Comparison of ENCODE assay signal across 2 cellular contexts in genomic region chr22:24067587-24068376, GRCh38.
TF ChIP-seq lines count a peak whose summit lies in the region.

No MANE protein-coding gene starts in this region.

TF ChIP-seq in liver, 16 proteins besides CTCF, POLR2A, EP300 and RAD21:
- TF ChIP-seq EGR1 (IDR thresholded peaks at IDR 0.05; ENCODE audit: low read depth in 2 of 2) (no peak), TAF1 (conservative IDR thresholded peaks at IDR 0.05) (no peak), HNF4G (IDR thresholded peaks at IDR 0.05) (peak; percentile 85), ATF3 (IDR thresholded peaks at IDR 0.05) (no peak), GABPA (IDR thresholded peaks at IDR 0.05 in 1 of 2, conservative IDR thresholded peaks at IDR 0.05 in 1 of 2) (peak in 1 of 2 donors; percentile 33), NR2F2 (IDR thresholded peaks at IDR 0.05) (no peak), RXRA (IDR thresholded peaks at IDR 0.05) (peak; percentile 77 to 82), YY1 (IDR thresholded peaks at IDR 0.05) (peak; percentile 49), HNF4A (conservative IDR thresholded peaks at IDR 0.05) (peak; percentile 95 to 96), JUND (IDR thresholded peaks at IDR 0.05) (peak; percentile 63 to 70), MAX (IDR thresholded peaks at IDR 0.05) (no peak), SP1 (IDR thresholded peaks at IDR 0.05) (peak; percentile 81), FOXA2 (IDR thresholded peaks at IDR 0.05) (no peak), ZBTB33 (IDR thresholded peaks at IDR 0.05) (no peak), REST (IDR thresholded peaks at IDR 0.05) (peak; percentile 46), FOXA1 (IDR thresholded peaks at IDR 0.05) (peak; percentile 47)

TF ChIP-seq in HepG2, 621 proteins besides CTCF, POLR2A, EP300 and RAD21:
- no peak for TF ChIP-seq ZKSCAN5 (CRISPR knock-in tag; IDR thresholded peaks at IDR 0.05)
- TF ChIP-seq, protein P1, sequence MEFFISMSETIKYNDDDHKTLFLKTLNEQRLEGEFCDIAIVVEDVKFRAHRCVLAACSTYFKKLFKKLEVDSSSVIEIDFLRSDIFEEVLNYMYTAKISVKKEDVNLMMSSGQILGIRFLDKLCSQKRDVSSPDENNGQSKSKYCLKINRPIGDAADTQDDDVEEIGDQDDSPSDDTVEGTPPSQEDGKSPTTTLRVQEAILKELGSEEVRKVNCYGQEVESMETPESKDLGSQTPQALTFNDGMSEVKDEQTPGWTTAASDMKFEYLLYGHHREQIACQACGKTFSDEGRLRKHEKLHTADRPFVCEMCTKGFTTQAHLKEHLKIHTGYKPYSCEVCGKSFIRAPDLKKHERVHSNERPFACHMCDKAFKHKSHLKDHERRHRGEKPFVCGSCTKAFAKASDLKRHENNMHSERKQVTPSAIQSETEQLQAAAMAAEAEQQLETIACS (CRISPR knock-in tag; IDR thresholded peaks at IDR 0.05), result no peak
- no peak for TF ChIP-seq ZC3H13 (CRISPR knock-in tag; IDR thresholded peaks at IDR 0.05)
- TF ChIP-seq, protein P2, sequence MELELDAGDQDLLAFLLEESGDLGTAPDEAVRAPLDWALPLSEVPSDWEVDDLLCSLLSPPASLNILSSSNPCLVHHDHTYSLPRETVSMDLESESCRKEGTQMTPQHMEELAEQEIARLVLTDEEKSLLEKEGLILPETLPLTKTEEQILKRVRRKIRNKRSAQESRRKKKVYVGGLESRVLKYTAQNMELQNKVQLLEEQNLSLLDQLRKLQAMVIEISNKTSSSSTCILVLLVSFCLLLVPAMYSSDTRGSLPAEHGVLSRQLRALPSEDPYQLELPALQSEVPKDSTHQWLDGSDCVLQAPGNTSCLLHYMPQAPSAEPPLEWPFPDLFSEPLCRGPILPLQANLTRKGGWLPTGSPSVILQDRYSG (CRISPR knock-in tag; IDR thresholded peaks at IDR 0.05), result no peak
- no peak for TF ChIP-seq HOXD1 (CRISPR knock-in tag; IDR thresholded peaks at IDR 0.05)
- no peak for TF ChIP-seq SMARCE1 (IDR thresholded peaks at IDR 0.05; ENCODE audit: borderline replicate concordance)
- TF ChIP-seq ZSCAN9 (CRISPR knock-in tag; IDR thresholded peaks at IDR 0.05; ENCODE audit: borderline replicate concordance), result no peak
- TF ChIP-seq ATF7 (IDR thresholded peaks at IDR 0.05), result no peak
- TF ChIP-seq ATF7 (CRISPR knock-in tag; IDR thresholded peaks at IDR 0.05), result no peak
- TF ChIP-seq ZFY (CRISPR knock-in tag; IDR thresholded peaks at IDR 0.05), result no peak
- no peak for TF ChIP-seq ARID2 (CRISPR knock-in tag; IDR thresholded peaks at IDR 0.05; ENCODE audit: borderline replicate concordance)
- no peak for TF ChIP-seq CENPT (CRISPR knock-in tag; IDR thresholded peaks at IDR 0.05; ENCODE audit: low read depth)
- no peak for TF ChIP-seq ZNF430 (CRISPR knock-in tag; IDR thresholded peaks at IDR 0.05)
